26 cellular contexts compared by ENCODE assay signal in genomic region chr10:112515126-112515525, GRCh38.
"Had no signal": no experiment of that assay in that cellular context is flagged by ENCODE, and none has a peak within 500 bp of the region (broad histone marks: within the 10 kb centered on the region; RNA-seq: fewer than 3 reads in every experiment).

No MANE protein-coding gene starts in this region.

- H3K27ac ChIP-seq: gastroesophageal sphincter, heart right ventricle, lower lobe of right lung, psoas muscle, skin epidermis, thoracic aorta, tibial nerve, upper lobe of left lung had no signal

- H3K36me3 ChIP-seq: gastroesophageal sphincter, heart right ventricle, lower lobe of right lung, thoracic aorta, upper lobe of left lung had no signal

- FAIRE-seq: endometrium, urothelium cell line had no signal

- H3K4me1 ChIP-seq: gastroesophageal sphincter, lower lobe of right lung, tibial nerve, upper lobe of left lung had no signal

- H3K27me3 ChIP-seq: gastroesophageal sphincter, heart right ventricle, tibial nerve, upper lobe of left lung had no signal

- ATAC-seq: effector memory CD8-positive, alpha-beta T cell; gastroesophageal sphincter; heart right ventricle; left ventricle myocardium superior; lower lobe of right lung; naive thymus-derived CD8-positive, alpha-beta T cell; psoas muscle; right cardiac atrium; stimulated activated naive B cell treated with anti-CD40 and anti-IgM and Interleukin-4, amounts not matched to agents 10 μg/mL and 1 μg/mL and 100 μg/mL, for 72 hours had no signal

- DNase-seq: cortex of kidney; effector memory CD8-positive, alpha-beta T cell; foreskin fibroblast; glutamatergic neuron; heart right ventricle; hippocampal formation; immature natural killer cell; islet precursor cell; left ventricle myocardium superior; lower lobe of right lung; naive thymus-derived CD8-positive, alpha-beta T cell; nephron progenitor cell; nucleus accumbens; posterior cingulate gyrus; psoas muscle; right cardiac atrium; stimulated activated CD4-positive, alpha-beta T cell treated with anti-CD3 and anti-CD28 coated beads, Interleukin-15, amount 100 ng/mL, for 24 hours; stimulated activated CD4-positive, alpha-beta T cell treated with anti-CD3 and anti-CD28 coated beads, Interleukin-2, amount 100 ng/mL, for 48 hours; stimulated activated naive B cell treated with anti-CD40 and anti-IgM and Interleukin-4, amounts not matched to agents 10 μg/mL and 1 μg/mL and 100 μg/mL, for 72 hours; upper lobe of left lung had no signal

- H3K4me3 ChIP-seq: gastroesophageal sphincter, heart right ventricle, lower lobe of right lung, psoas muscle, skin epidermis, thoracic aorta, tibial nerve, upper lobe of left lung had no signal

- H3K9me3 ChIP-seq: gastroesophageal sphincter, lower lobe of right lung, psoas muscle, thoracic aorta, tibial nerve, upper lobe of left lung had no signal
